In the genomic region with DNA sequence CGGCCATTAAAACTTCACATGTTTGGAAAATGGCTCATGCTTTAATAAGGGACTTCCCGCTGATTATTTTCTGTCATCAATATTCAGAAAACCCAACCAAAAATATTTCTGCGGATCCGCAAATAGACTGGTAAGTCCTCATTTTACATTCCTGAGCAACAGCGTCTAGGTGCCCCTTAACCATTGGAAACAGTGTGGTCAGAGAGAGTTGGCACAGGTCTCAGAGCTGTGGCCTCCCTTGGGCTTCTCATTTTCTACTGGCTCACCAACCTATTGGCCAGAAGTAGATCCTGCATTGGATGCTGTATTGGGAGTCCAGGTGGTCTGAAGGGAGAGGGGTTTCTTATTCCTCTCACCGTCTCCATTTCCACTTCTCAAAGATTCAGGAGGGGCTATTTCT, we compare ENCODE assay signal across 23 cellular contexts.
DNase-seq lines count a peak whose midpoint lies in the region; ATAC-seq and TF ChIP-seq lines count a peak whose summit lies in the region.
"Had no signal": no experiment of that assay in that cellular context is flagged by ENCODE, and none has a peak within 500 bp of the region (broad histone marks: within the 10 kb centered on the region; RNA-seq: fewer than 3 reads in every experiment).

No MANE protein-coding gene starts in this region.

- no peaks in the 10 kb centered on the region; the same call in 2 of the 3 replicates for H3K36me3 Mint-ChIP-seq in GM23338 (ENCODE audit: low read depth)
- H3K36me3 Mint-ChIP-seq: natural killer cell treated with Interleukin-12 subunit alpha and Interleukin-12 subunit beta and Interleukin-15 and Interleukin-18, amount 100 ng/mL, for 72 hours; T-cell had no signal

- no peaks in the 10 kb centered on the region for H3K9me3 ChIP-seq in RWPE2 (ENCODE audit: severe bottlenecking)
- H3K9me3 ChIP-seq in thoracic aorta, result no peaks in the 10 kb centered on the region
- H3K9me3 ChIP-seq in mucosa of descending colon, result no peaks in the 10 kb centered on the region
- H3K9me3 ChIP-seq: ovary had no signal

- no peak overlapping the region for H3K27ac Mint-ChIP-seq in GM23338
- H3K27ac Mint-ChIP-seq: activated T-cell treated with anti-CD3 and anti-CD28 coated beads, Interleukin-2, amount 50 U/mL, for 72 hours; natural killer cell treated with Interleukin-12 subunit alpha and Interleukin-12 subunit beta and Interleukin-15 and Interleukin-18, amount 100 ng/mL, for 72 hours; T-cell had no signal

- no peak overlapping the region for H3K4me2 ChIP-seq in GM23338

- H3K4me1 Mint-ChIP-seq in GM23338, result peaks cover 5% of the 10 kb centered on the region; the same call in 2 of the 3 replicates
- H3K4me1 Mint-ChIP-seq: T-cell had no signal

- H2AFZ ChIP-seq in GM23338, result peak overlapping the region; percentile 33; the same call in 1 of the 2 replicates

- no peaks in the 10 kb centered on the region for H3K36me3 ChIP-seq in GM23338 (ENCODE audit: insufficient read depth)
- no peaks in the 10 kb centered on the region for H3K36me3 ChIP-seq in RWPE2 (ENCODE audit: low read depth)
- no peaks in the 10 kb centered on the region for H3K36me3 ChIP-seq in thoracic aorta
- no peaks in the 10 kb centered on the region for H3K36me3 ChIP-seq in mucosa of descending colon (ENCODE audit: low read depth)
- H3K36me3 ChIP-seq: ovary had no signal

- DNase-seq in GM23338 (ENCODE audit: low spot score), result no peak
- DNase-seq in RWPE2 (ENCODE audit: low spot score), result no peak
- DNase-seq in kidney tubule cell (ENCODE audit: low spot score), result peak; percentile 32
- DNase-seq in thoracic aorta (ENCODE audit: low spot score), result no peak
- no peak for DNase-seq in SW480 (ENCODE audit: low spot score)
- DNase-seq in HPDE6-E6E7 (ENCODE audit: extremely low spot score), result no peak
- no peak for DNase-seq in mucosa of descending colon
- DNase-seq: activated CD4-positive, CD25-positive, alpha-beta regulatory T cell; activated naive CD4-positive, alpha-beta T cell; activated T-cell treated with anti-CD3 and anti-CD28 coated beads, Interleukin-2, amount 50 U/mL, for 72 hours; C1 segment of cervical spinal cord; DMS79; effector CD8-positive, alpha-beta T cell; midbrain; NCI-H446 treated with DMSO at 0.1 percent for 48 hours; ovary; retina; SIG-M5; stimulated activated naive CD4-positive, alpha-beta T cell treated with Interleukin-2 at 50 U/mL for 16 hours; T-cell had no signal

- no peaks in the 10 kb centered on the region for H3K27me3 ChIP-seq in GM23338 (ENCODE audit: insufficient read depth)
- H3K27me3 ChIP-seq in RWPE2 (ENCODE audit: insufficient read depth, poor library complexity, severe bottlenecking), result no peaks in the 10 kb centered on the region
- no peaks in the 10 kb centered on the region for H3K27me3 ChIP-seq in thoracic aorta (replicated peaks; ENCODE audit: insufficient read depth)
- H3K27me3 ChIP-seq: ovary had no signal

- no peak overlapping the region for H3K4me3 Mint-ChIP-seq in GM23338
- H3K4me3 Mint-ChIP-seq: activated T-cell treated with anti-CD3 and anti-CD28 coated beads, Interleukin-2, amount 50 U/mL, for 72 hours; natural killer cell treated with Interleukin-12 subunit alpha and Interleukin-12 subunit beta and Interleukin-15 and Interleukin-18, amount 100 ng/mL, for 72 hours; T-cell had no signal

- H3K9me3 Mint-ChIP-seq in GM23338, result peaks cover 3% of the 10 kb centered on the region; the same call in 1 of the 3 replicates

- H3K79me2 ChIP-seq in GM23338 (replicated peaks; ENCODE audit: insufficient read depth), result no peaks in the 10 kb centered on the region

- intact Hi-C loops in mucosa of descending colon (cut with DNase I, micrococcal nuclease), result no loop called here

- H3K4me3 ChIP-seq in GM23338 (no peak overlapping the region), RWPE2 (ENCODE audit: severe bottlenecking) (no peak overlapping the region), thoracic aorta (no peak overlapping the region), mucosa of descending colon (no peak overlapping the region)
- H3K4me3 ChIP-seq: ovary had no signal

- no peaks in the 10 kb centered on the region for H3F3A ChIP-seq in GM23338 (replicated peaks; ENCODE audit: low read depth)

- H3K4me1 ChIP-seq in GM23338 (ENCODE audit: insufficient read depth) (no peaks in the 10 kb centered on the region), RWPE2 (ENCODE audit: insufficient read depth, poor library complexity, severe bottlenecking) (peaks cover 60% of the 10 kb centered on the region), thoracic aorta (ENCODE audit: control insufficient read depth in 1 of 2, low read depth in 2 of 2) (peaks cover 53 to 74% of the 10 kb centered on the region in 2 donors), mucosa of descending colon (ENCODE audit: low read depth) (peaks cover 8% of the 10 kb centered on the region)

- TF ChIP-seq CTCF in GM23338 (conservative IDR thresholded peaks at IDR 0.05; ENCODE audit: low read depth in 2 of 2) (no peak), RWPE2 (IDR thresholded peaks at IDR 0.05; ENCODE audit: poor library complexity, severe bottlenecking) (no peak), thoracic aorta (IDR thresholded peaks at IDR 0.05) (no peak), mucosa of descending colon (IDR thresholded peaks at IDR 0.05) (no peak)

- no peaks in the 10 kb centered on the region for H4K20me1 ChIP-seq in GM23338 (replicated peaks; ENCODE audit: insufficient read depth)

- H3K9me2 ChIP-seq in GM23338 (ENCODE audit: insufficient read depth), result 0 out of 2 replicates have a peak, but pooled peaks cover 4% of the 10 kb centered on the region

- H3K27ac ChIP-seq in GM23338 (ENCODE audit: low read depth) (no peak overlapping the region), RWPE2 (ENCODE audit: poor library complexity, severe bottlenecking) (peak overlapping the region; percentile 99), thoracic aorta (peak overlapping the region; percentile 70 to 78)
- H3K27ac ChIP-seq: HL-60, ovary had no signal

- no peak for ATAC-seq in GM23338
- ATAC-seq in RWPE2 (ENCODE audit: low read depth), result no peak
- ATAC-seq in thoracic aorta (ENCODE audit: insufficient number of reproducible peaks, low FRiP score, low read depth), result no peak
- no peak for ATAC-seq in mucosa of descending colon
- ATAC-seq: activated T-cell treated with anti-CD3 and anti-CD28 coated beads, Interleukin-2, amount 50 U/mL, for 72 hours; HepG2; natural killer cell treated with Interleukin-12 subunit alpha and Interleukin-12 subunit beta and Interleukin-15 and Interleukin-18, amount 100 ng/mL, for 72 hours; T-cell had no signal

- no peaks in the 10 kb centered on the region for H3K27me3 Mint-ChIP-seq in GM23338 (ENCODE audit: insufficient read depth, low read depth, poor library complexity)
- H3K27me3 Mint-ChIP-seq: natural killer cell treated with Interleukin-12 subunit alpha and Interleukin-12 subunit beta and Interleukin-15 and Interleukin-18, amount 100 ng/mL, for 72 hours; T-cell had no signal
